ENCODE assay signal across 16 cellular contexts in the genomic region with DNA sequence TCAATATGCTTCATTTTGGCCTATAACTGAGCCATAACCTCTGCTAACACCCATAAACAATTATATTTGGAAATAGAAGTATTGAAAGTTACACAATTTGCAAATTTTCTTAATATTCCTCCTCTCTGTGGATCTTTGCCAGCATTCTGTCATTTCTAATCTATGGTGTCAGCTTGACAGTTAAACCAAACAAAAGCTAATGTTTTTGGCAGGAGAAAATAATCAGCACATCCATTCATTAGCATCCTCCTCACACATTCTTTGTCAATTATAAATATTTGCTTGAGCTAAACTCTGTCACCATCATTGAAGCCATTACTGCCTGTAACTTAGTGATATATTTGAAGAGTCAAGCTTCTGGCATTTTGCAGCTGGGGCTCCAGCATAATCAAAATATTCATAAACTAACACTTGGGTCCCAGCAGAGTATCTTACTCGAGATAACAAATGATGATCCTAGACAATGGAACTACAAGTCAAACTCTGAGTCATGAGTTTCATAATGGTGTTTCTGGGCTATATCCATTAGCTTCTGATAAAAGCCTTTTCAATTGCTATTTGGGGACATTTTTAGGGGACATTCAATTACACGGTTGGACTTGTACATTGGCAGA.
DNase-seq lines count a peak whose midpoint lies in the region; ATAC-seq, FAIRE-seq and TF ChIP-seq lines count a peak whose summit lies in the region.
"Had no signal": no experiment of that assay in that cellular context is flagged by ENCODE, and none has a peak within 500 bp of the region (broad histone marks: within the 10 kb centered on the region; RNA-seq: fewer than 3 reads in every experiment).

No MANE protein-coding gene starts in this region.

- TF ChIP-seq CTCF in bronchial epithelial cell (IDR thresholded peaks at IDR 0.05; ENCODE audit: insufficient read depth, low read length, severe bottlenecking) = no peak
- no peak for TF ChIP-seq CTCF in D721Med (IDR thresholded peaks at IDR 0.05; ENCODE audit: insufficient read depth, missing control alignments)

- no peak overlapping the region for H3K4me3 ChIP-seq in bronchial epithelial cell (ENCODE audit: low read depth, low read length)
- H3K4me3 ChIP-seq: Peyer's patch had no signal

- H3K36me3 ChIP-seq in bronchial epithelial cell (ENCODE audit: control insufficient read depth, insufficient read depth, low read length) = no peaks in the 10 kb centered on the region
- H3K36me3 ChIP-seq: BE2C, Peyer's patch had no signal

- ATAC-seq in HG03196 (IDR thresholded peaks at IDR 0.05; ENCODE audit: unreplicated experiment) = no peak
- no peak for ATAC-seq in GM19395 (IDR thresholded peaks at IDR 0.05; ENCODE audit: unreplicated experiment)

- DNase-seq in EH (ENCODE audit: low read depth) (peak; percentile 4), NCI-H748 (lab: John Stamatoyannopoulos, UW; ENCODE audit: unreplicated experiment) (peak; percentile 64), bronchial epithelial cell (ENCODE audit: low read depth) (peak; percentile 22), kidney glomerular epithelial cell (lab: John Stamatoyannopoulos, UW) (peak; percentile 32), D721Med (ENCODE audit: insufficient read length, low spot score) (no peak)
- DNase-seq: BE2C; CD4-positive, alpha-beta memory T cell; H7; Karpas-422; NCI-H2029; NCI-H2171 treated with DMSO at 0.1 percent for 48 hours; NCI-H526; Peyer's patch; Right ventricle myocardium superior had no signal

- H3K27me3 ChIP-seq in bronchial epithelial cell (ENCODE audit: control insufficient read depth, insufficient read depth, low read length) = no peaks in the 10 kb centered on the region
- H3K27me3 ChIP-seq: BE2C, Peyer's patch had no signal

- FAIRE-seq in bronchial epithelial cell (lab: Jason Lieb, UNC) (no peak), D721Med (lab: Jason Lieb, UNC) (no peak)
